ENCODE assay signal across 29 cellular contexts in the genomic region with DNA sequence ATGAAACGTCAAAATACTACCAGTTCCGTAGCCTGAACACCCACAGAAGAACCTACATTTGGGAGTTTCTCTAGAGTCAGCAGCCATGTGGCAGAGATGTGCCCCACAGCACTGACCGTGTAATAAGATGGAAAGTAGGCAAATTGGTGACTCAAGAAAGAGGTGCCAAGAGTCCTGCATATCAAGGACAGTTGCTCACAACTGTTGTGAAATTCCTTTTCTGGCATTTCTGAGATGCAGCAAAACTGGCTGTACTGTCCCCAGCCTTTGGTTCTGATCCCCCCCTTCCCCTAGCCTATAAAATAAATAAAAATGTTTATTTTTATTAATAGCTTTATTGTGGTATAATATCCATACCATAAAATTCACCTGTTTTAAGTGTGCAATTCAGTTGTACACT.
"Had no signal": no experiment of that assay in that cellular context is flagged by ENCODE, and none has a peak within 500 bp of the region (broad histone marks: within the 10 kb centered on the region; RNA-seq: fewer than 3 reads in every experiment).

No MANE protein-coding gene starts in this region.

- H3K27me3 Mint-ChIP-seq: dendritic cell treated with granulocyte-macrophage colony-stimulating factor and Interleukin-4, amounts not matched to agents 40 ng/mL and 50 ng/mL, for 4 days; effector memory CD8-positive, alpha-beta T cell had no signal

- H3K27me3 ChIP-seq: colonic mucosa, esophagus muscularis mucosa, foreskin keratinocyte, gastrocnemius medialis, gastroesophageal sphincter, heart left ventricle had no signal

- H3K4me3 Mint-ChIP-seq: dendritic cell treated with granulocyte-macrophage colony-stimulating factor and Interleukin-4, amounts not matched to agents 40 ng/mL and 50 ng/mL, for 4 days; effector memory CD8-positive, alpha-beta T cell; endodermal cell had no signal

- ATAC-seq: effector memory CD8-positive, alpha-beta T cell; esophagus mucosa; foreskin keratinocyte; gastrocnemius medialis; gastroesophageal sphincter; heart left ventricle; heart right ventricle had no signal

- H3K36me3 ChIP-seq: colonic mucosa, esophagus muscularis mucosa, esophagus squamous epithelium, gastrocnemius medialis, gastroesophageal sphincter, heart left ventricle, heart right ventricle had no signal

- H3K9me3 ChIP-seq: colonic mucosa, esophagus muscularis mucosa, esophagus squamous epithelium, gastrocnemius medialis, gastroesophageal sphincter, heart left ventricle had no signal

- H3K27ac ChIP-seq: colonic mucosa, coronary artery, dorsolateral prefrontal cortex, epithelial cell of prostate, esophagus muscularis mucosa, esophagus squamous epithelium, foreskin keratinocyte, gastrocnemius medialis, gastroesophageal sphincter, heart left ventricle, heart right ventricle had no signal

- DNase-seq: colonic mucosa; cortex of kidney; dermis blood vessel endothelial cell; dorsolateral prefrontal cortex; effector CD4-positive, alpha-beta T cell; effector CD8-positive, alpha-beta T cell; effector memory CD4-positive, alpha-beta T cell; effector memory CD8-positive, alpha-beta T cell; endodermal cell; erythroblast; esophagus squamous epithelium; foreskin fibroblast; foreskin keratinocyte; foreskin melanocyte; gastrocnemius medialis; glutamatergic neuron; head of caudate nucleus; heart left ventricle; heart right ventricle had no signal

- H3K27ac Mint-ChIP-seq: dendritic cell treated with granulocyte-macrophage colony-stimulating factor and Interleukin-4, amounts not matched to agents 40 ng/mL and 50 ng/mL, for 4 days; effector memory CD8-positive, alpha-beta T cell; endodermal cell had no signal

- FAIRE-seq: colon, endometrium, endothelial cell of umbilical vein, frontal cortex had no signal

- H3K4me3 ChIP-seq: colonic mucosa, coronary artery, dorsolateral prefrontal cortex, esophagus muscularis mucosa, esophagus squamous epithelium, gastrocnemius medialis, gastroesophageal sphincter, heart left ventricle, heart right ventricle had no signal

- H3K4me1 ChIP-seq: colonic mucosa, esophagus squamous epithelium, foreskin keratinocyte, gastrocnemius medialis had no signal
